ENCODE assay signal across 8 cellular contexts in the genomic region with DNA sequence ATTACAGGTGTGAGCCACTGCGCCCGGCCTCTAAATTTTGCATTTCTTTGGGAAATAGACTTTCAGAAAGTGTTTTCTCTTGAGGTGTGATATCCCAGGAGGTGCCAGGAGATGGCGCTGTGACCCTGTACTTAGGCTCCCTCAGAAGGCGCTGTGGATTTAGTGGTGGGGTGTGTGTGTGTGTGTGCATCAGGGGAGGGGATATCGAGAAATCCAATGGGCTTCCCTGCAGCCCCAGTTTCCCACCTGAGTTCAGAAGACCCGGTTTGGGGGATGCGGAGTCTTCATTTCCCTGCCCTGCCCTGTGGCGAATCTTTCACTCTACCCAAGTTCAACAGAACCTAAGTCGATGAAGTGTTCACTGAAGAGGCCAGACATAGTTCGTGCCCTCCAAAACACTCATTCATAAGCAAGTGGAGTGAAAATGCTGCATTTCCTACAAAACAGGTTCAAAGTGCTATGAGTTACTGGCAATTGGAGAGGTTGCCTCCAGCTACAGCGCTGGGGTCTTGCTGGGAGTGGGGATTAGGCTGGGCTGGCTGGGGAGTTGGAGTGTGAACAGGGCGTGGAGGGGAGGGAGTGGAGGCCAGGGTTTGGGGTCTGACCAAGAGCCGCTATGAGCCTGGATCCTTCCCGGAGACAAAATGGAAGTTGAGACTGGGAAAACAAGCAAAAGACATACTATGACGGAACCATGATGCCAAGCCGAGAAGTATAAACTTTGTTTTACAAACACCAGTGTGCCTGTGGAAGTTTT. TPM values are rescaled to one million over a fixed set of nuclear protein-coding genes. Genes with fewer than 3 reads are reported as not detected.
DNase-seq lines count a peak whose midpoint lies in the region; ATAC-seq and TF ChIP-seq lines count a peak whose summit lies in the region.

No MANE protein-coding gene starts in this region.

- H3K4me3 ChIP-seq in lower leg skin (ENCODE audit: low read depth, poor library complexity, severe bottlenecking) = no peak overlapping the region

- intact Hi-C loops in lower leg skin (cut with DNase I; ENCODE audit: low total_unique reads) = no loop called here

- 27% methylated on average over 16 of the region's 16 CpGs for WGBS in lower leg skin, 2 donors

- peak in 1 of 3 donors; percentile 34 for TF ChIP-seq CTCF in lower leg skin (IDR thresholded peaks at IDR 0.05)

- ATAC-seq in GM21447 (IDR thresholded peaks at IDR 0.05; ENCODE audit: unreplicated experiment) = no peak

- DNase-seq in activated gamma-delta T cell treated with Interleukin-2 at 50 U/mL for 16 hours (peak; percentile 57), activated gamma-delta T cell (lab: John Stamatoyannopoulos, UW) (no peak), NCI-H2196 (lab: John Stamatoyannopoulos, UW; ENCODE audit: unreplicated experiment) (peak; percentile 68), cerebellar cortex (ENCODE audit: low spot score) (peak; percentile 52), lower leg skin (ENCODE audit: low spot score in 2 of 2) (peak; percentile 45 to 94)
- peak; percentile 69 for DNase-seq in activated CD4-positive, CD25-positive, alpha-beta regulatory T cell treated with anti-CD3 and anti-CD28 coated beads, Interleukin-2, amount 50 U/mL, for 72 hours
- peak; percentile 27 for DNase-seq in stimulated activated CD8-positive, alpha-beta memory T cell treated with anti-CD3 and anti-CD28 coated beads, Interleukin-12 subunit alpha, Interleukin-12 subunit beta, amount 100 ng/mL, for 4 hours (ENCODE audit: low read depth)

- no peak for TF ChIP-seq POLR2A in lower leg skin (IDR thresholded peaks at IDR 0.05)

RNA-seq across cellular contexts. Expression of gene WNT6, which starts 6.5 kb away (rescaled TPM):
- total RNA-seq in lower leg skin = 1 to 10 TPM; 1.3 to 5.5 (median 3.7) TPM

RNA-seq across cellular contexts. Expression of gene PRKAG3, which starts 21.5 kb away (rescaled TPM):
- under 1 TPM in 1 of 4 donors, not detected in 3; 0.32 TPM for total RNA-seq in lower leg skin

RNA-seq across cellular contexts. Expression of gene WNT10A, which starts 27.6 kb away (rescaled TPM):
- 10 to 100 TPM; 10.0 to 16.5 (median 15.2) TPM for total RNA-seq in lower leg skin
